In genomic region chr6:122565708-122566107, GRCh38 we compare ENCODE assay signal across 27 cellular contexts.
"Had no signal": no experiment of that assay in that cellular context is flagged by ENCODE, and none has a peak within 500 bp of the region (broad histone marks: within the 10 kb centered on the region; RNA-seq: fewer than 3 reads in every experiment).

No MANE protein-coding gene starts in this region.

- H3K36me3 ChIP-seq: stomach, suprapubic skin, thoracic aorta, thyroid gland, tibial artery, tibial nerve, transverse colon, upper lobe of left lung, upper lobe of right lung, uterus, vagina had no signal

- H3K4me3 ChIP-seq: stomach, suprapubic skin, testis, thoracic aorta, thyroid gland, tibial artery, tibial nerve, transverse colon, upper lobe of left lung, upper lobe of right lung, uterus, vagina had no signal

- FAIRE-seq: urothelium cell line had no signal

- H3K4me1 ChIP-seq: suprapubic skin, testis, thyroid gland, tibial artery, tibial nerve, upper lobe of left lung, upper lobe of right lung, uterus, vagina had no signal

- H3K27me3 ChIP-seq: stomach, suprapubic skin, testis, thyroid gland, tibial artery, tibial nerve, transverse colon, upper lobe of left lung, upper lobe of right lung, uterus, vagina had no signal

- H3K9me3 ChIP-seq: testis, thyroid gland, upper lobe of right lung, uterus, vagina had no signal

- DNase-seq: stimulated activated CD4-positive, alpha-beta T cell treated with anti-CD3 and anti-CD28 coated beads, Interleukin-2, amount 100 ng/mL, for 48 hours; stimulated activated CD4-positive, alpha-beta T cell treated with anti-CD3 and anti-CD28 coated beads, Interleukin-4, amount 100 ng/mL, for 1 hour; stimulated activated CD4-positive, alpha-beta T cell treated with anti-CD3 and anti-CD28 coated beads, Interleukin-4, amount 100 ng/mL, for 24 hours; stimulated activated CD4-positive, alpha-beta T cell treated with anti-CD3 and anti-CD28 coated beads, Interleukin-4, amount 100 ng/mL, for 4 hours; stimulated activated CD8-positive, alpha-beta memory T cell treated with anti-CD3 and anti-CD28 coated beads, Interleukin-4, amount 100 ng/mL, for 48 hours; stimulated activated naive B cell treated with anti-CD40 and anti-IgM and Interleukin-4, amounts not matched to agents 10 μg/mL and 1 μg/mL and 100 μg/mL, for 72 hours; stimulated activated naive CD4-positive, alpha-beta T cell; stimulated activated naive CD4-positive, alpha-beta T cell treated with Interleukin-2 at 50 U/mL for 16 hours; stimulated activated naive CD8-positive, alpha-beta T cell treated with anti-CD3 and anti-CD28 coated beads, Interleukin-15, amount 100 ng/mL, for 72 hours; stimulated activated naive CD8-positive, alpha-beta T cell treated with anti-CD3 and anti-CD28 coated beads, Interleukin-15, Interleukin-2, amounts not matched to agents 100 U/mL and 50 U/mL, for 24 hours; stomach; substantia nigra; testis; thyroid gland; tibial artery; transverse colon; trophoblast cell; upper lobe of left lung; upper lobe of right lung; uterus had no signal

- ATAC-seq: stimulated activated effector memory CD8-positive, alpha-beta T cell treated with anti-CD3 and anti-CD28 coated beads, Interleukin-12 subunit alpha, Interleukin-12 subunit beta, amount 100 ng/mL, for 72 hours; stimulated activated memory B cell treated with anti-CD40 and anti-IgM and Interleukin-4, amounts not matched to agents 10 μg/mL and 1 μg/mL and 100 μg/mL, for 72 hours; stimulated activated naive B cell treated with anti-CD40 and anti-IgM and Interleukin-4, amounts not matched to agents 10 μg/mL and 1 μg/mL and 100 μg/mL, for 72 hours; stimulated activated naive CD8-positive, alpha-beta T cell treated with anti-CD3 and anti-CD28 coated beads, Interleukin-15, amount 100 ng/mL, for 72 hours; stimulated activated naive CD8-positive, alpha-beta T cell treated with anti-CD3 and anti-CD28 coated beads, Interleukin-15, Interleukin-2, amounts not matched to agents 100 U/mL and 50 U/mL, for 24 hours; upper lobe of right lung had no signal

- H3K27ac ChIP-seq: stomach, suprapubic skin, testis, thoracic aorta, thyroid gland, tibial artery, tibial nerve, transverse colon, upper lobe of left lung, upper lobe of right lung, uterus, vagina had no signal
